Comparison of ENCODE assay signal across 14 cellular contexts in genomic region chr1:10638559-10639300, GRCh38.
DNase-seq lines count a peak whose midpoint lies in the region; ATAC-seq, FAIRE-seq and TF ChIP-seq lines count a peak whose summit lies in the region.
"Had no signal": no experiment of that assay in that cellular context is flagged by ENCODE, and none has a peak within 500 bp of the region (broad histone marks: within the 10 kb centered on the region; RNA-seq: fewer than 3 reads in every experiment).

No MANE protein-coding gene starts in this region.

- ATAC-seq in left ventricle myocardium superior, result no peak
- no peak for ATAC-seq in aorta (ENCODE audit: low FRiP score)
- ATAC-seq in GM21576 (IDR thresholded peaks at IDR 0.05; ENCODE audit: unreplicated experiment), result no peak

- H3K4me1 ChIP-seq in right atrium auricular region, result peaks cover 0 to 49% of the 10 kb centered on the region in 2 donors
- peaks cover 7% of the 10 kb centered on the region for H3K4me1 ChIP-seq in endothelial cell of umbilical vein (ENCODE audit: control insufficient read depth, extremely low read depth, insufficient read depth, low read length)
- peaks cover 17% of the 10 kb centered on the region for H3K4me1 ChIP-seq in ovary (ENCODE audit: insufficient read depth)
- H3K4me1 ChIP-seq in aorta (ENCODE audit: control insufficient read depth in 1 of 2, insufficient read depth in 2 of 2, low read length in 2 of 2), result no peaks in the 10 kb centered on the region
- H3K4me1 ChIP-seq: parathyroid adenoma had no signal

- FAIRE-seq in endothelial cell of umbilical vein (lab: Jason Lieb, UNC), result no peak

- 5 to 17% (median 5%) methylated on average over 16 to 116 of the region's 116 CpGs for WGBS in ovary, 3 donors
- 50 to 58% methylated on average over 89 to 116 of the region's 116 CpGs for WGBS in aorta, 2 donors

- peak overlapping the region; percentile 0 to 48 for H3K4me3 ChIP-seq in right atrium auricular region
- H3K4me3 ChIP-seq in endothelial cell of umbilical vein (replicated peaks in 1 of 3; ENCODE audit: insufficient read depth in 1 of 3, low read depth in 1 of 3, low read length in 3 of 3), result peak overlapping the region; percentile 16 to 27 (median 24)
- peak overlapping the region; percentile 21 for H3K4me3 ChIP-seq in ovary
- no peak overlapping the region for H3K4me3 ChIP-seq in aorta (ENCODE audit: low read length in 2 of 2)

- H3K27ac ChIP-seq in right atrium auricular region (peak overlapping the region; percentile 3 to 29), endothelial cell of umbilical vein (ENCODE audit: insufficient read depth, low read depth, low read length) (no peak overlapping the region), ovary (peak overlapping the region in 1 of 2 donors; percentile 16), aorta (ENCODE audit: low read depth in 1 of 2, low read length in 2 of 2) (peak overlapping the region; percentile 11 to 31)
- H3K27ac ChIP-seq: KMS-11, parathyroid adenoma had no signal

- no TSS peak for BruUV-seq in endothelial cell of umbilical vein (replicated peaks; lab: Mats Ljungman, UMichigan)

- H3K27me3 ChIP-seq in right atrium auricular region, result no peaks in the 10 kb centered on the region
- H3K27me3 ChIP-seq in endothelial cell of umbilical vein (ENCODE audit: control insufficient read depth in 2 of 2, insufficient read depth in 2 of 2, low read length in 2 of 2), result peaks cover 0 to 9% of the 10 kb centered on the region in 2 experiments
- no peaks in the 10 kb centered on the region for H3K27me3 ChIP-seq in ovary
- H3K27me3 ChIP-seq in aorta (ENCODE audit: control insufficient read depth in 1 of 2, insufficient read depth in 2 of 2, low read length in 1 of 2), result no peaks in the 10 kb centered on the region

- H3K9ac ChIP-seq in endothelial cell of umbilical vein (replicated peaks; ENCODE audit: extremely low read depth, insufficient read depth, low read length), result peak overlapping the region; percentile 2
- H3K9ac ChIP-seq: KMS-11, parathyroid adenoma had no signal

- no peak for DNase-seq in right atrium auricular region (ENCODE audit: low spot score)
- no peak for DNase-seq in left ventricle myocardium superior
- no peak for DNase-seq in endothelial cell of umbilical vein (ENCODE audit: low read depth, low spot score)
- DNase-seq in ovary, result no peak
- DNase-seq in aorta, result no peak
- no peak for DNase-seq in D341Med (ENCODE audit: low spot score)
- DNase-seq in NOMO-1 treated with DMSO at 0.1 percent for 48 hours (lab: John Stamatoyannopoulos, UW; ENCODE audit: unreplicated experiment), result no peak
- DNase-seq: activated CD4-positive, alpha-beta T cell treated with anti-CD3 and anti-CD28 coated beads, Interleukin-2, amount 50 U/mL, for 1 hour; activated effector memory CD4-positive, alpha-beta T cell treated with Interleukin-2 at 50 U/mL for 16 hours; NCI-H1694 treated with DMSO at 0.1 percent for 48 hours; stimulated activated CD4-positive, alpha-beta T cell treated with anti-CD3 and anti-CD28 coated beads, Interleukin-4, amount 100 ng/mL, for 4 hours had no signal

- dilution Hi-C loops in endothelial cell of umbilical vein (cut with MboI; ENCODE audit: extremely low pct_ligation_motif_present, low sequenced_read_pairs), result no loop called here

- H4K20me1 ChIP-seq in endothelial cell of umbilical vein (replicated peaks; ENCODE audit: control insufficient read depth, extremely low read depth, insufficient read depth, low read length), result no peaks in the 10 kb centered on the region

- POLR2A ChIA-PET in endothelial cell of umbilical vein (lab: Charles Lee), result no interaction called here

- TF ChIP-seq CTCF in right atrium auricular region (IDR thresholded peaks at IDR 0.05), result no peak
- no peak for TF ChIP-seq CTCF in endothelial cell of umbilical vein (IDR thresholded peaks at IDR 0.05; ENCODE audit: extremely low read depth in 1 of 2, insufficient read depth in 1 of 2, low read depth in 1 of 2, low read length in 2 of 2)
- no peak for TF ChIP-seq CTCF in ovary (IDR thresholded peaks at IDR 0.05)

- H3K9me3 ChIP-seq in right atrium auricular region (no peaks in the 10 kb centered on the region), endothelial cell of umbilical vein (replicated peaks; ENCODE audit: control insufficient read depth, insufficient read depth, low read length) (no peaks in the 10 kb centered on the region), ovary (no peaks in the 10 kb centered on the region), aorta (ENCODE audit: control insufficient read depth, low read length) (no peaks in the 10 kb centered on the region)

- peak overlapping the region; percentile 79 for H2AFZ ChIP-seq in endothelial cell of umbilical vein (ENCODE audit: low read depth, low read length)
- H2AFZ ChIP-seq: parathyroid adenoma had no signal

- no peaks in the 10 kb centered on the region for H3K79me2 ChIP-seq in endothelial cell of umbilical vein (ENCODE audit: control insufficient read depth, insufficient read depth, low read length)
- H3K79me2 ChIP-seq: parathyroid adenoma had no signal

- no peak for TF ChIP-seq EP300 in ovary (IDR thresholded peaks at IDR 0.05)

- H3K4me2 ChIP-seq in endothelial cell of umbilical vein (ENCODE audit: insufficient read depth, low read length), result peak overlapping the region; percentile 29
- H3K4me2 ChIP-seq: KMS-11 had no signal

- TF ChIP-seq POLR2A in endothelial cell of umbilical vein (IDR thresholded peaks at IDR 0.05; ENCODE audit: low read depth, low read length) (no peak), ovary (IDR thresholded peaks at IDR 0.05) (no peak)

- intact Hi-C loops in left ventricle myocardium superior (cut with micrococcal nuclease), result no loop called here
- intact Hi-C loops in endothelial cell of umbilical vein (cut with micrococcal nuclease), result loop anchor here (2.0 to 10.0 kb wide), 3 partner anchors 110 to 226 kb away; no protein-coding TSS in a partner anchor
- intact Hi-C loops in ovary (cut with DNase I), result loop anchor here in 1 of 4 donors (10.0 kb wide), 1 partner anchor 56 kb away; no protein-coding TSS in a partner anchor
- intact Hi-C loops in aorta (cut with DNase I), result no loop called here

- peaks cover 27% of the 10 kb centered on the region for H3K36me3 ChIP-seq in right atrium auricular region
- no peaks in the 10 kb centered on the region for H3K36me3 ChIP-seq in endothelial cell of umbilical vein (ENCODE audit: control insufficient read depth in 2 of 2, extremely low read depth in 1 of 2, insufficient read depth in 2 of 2, low read length in 2 of 2)
- H3K36me3 ChIP-seq in ovary, result no peaks in the 10 kb centered on the region
- H3K36me3 ChIP-seq in aorta (ENCODE audit: control insufficient read depth in 1 of 2, insufficient read depth in 2 of 2, low read length in 1 of 2), result peaks cover 0 to 5% of the 10 kb centered on the region in 2 donors

- CTCF ChIA-PET in endothelial cell of umbilical vein (lab: Charles Lee), result interaction anchor here (1.3 to 1.8 kb wide), 3 partner anchors 8 to 131 kb away, joined by 4 to 6 read pairs (median 4); no protein-coding TSS in a partner anchor

- H3K9me1 ChIP-seq in endothelial cell of umbilical vein (replicated peaks; ENCODE audit: control insufficient read depth, extremely low read depth, insufficient read depth, low read length), result no peaks in the 10 kb centered on the region

TF ChIP-seq in endothelial cell of umbilical vein, 7 proteins besides CTCF, POLR2A, EP300 and RAD21:
- TF ChIP-seq MAX (IDR thresholded peaks at IDR 0.05; ENCODE audit: insufficient read depth, insufficient read length), result no peak
- peak; percentile 78 for TF ChIP-seq EZH2 (IDR thresholded peaks at IDR 0.05; ENCODE audit: borderline replicate concordance, low read depth, low read length, severe bottlenecking)

Comparison
In these comparisons a context has a peak if more than half of its experiments do, and no peak if none do; other contexts are left out.
1. H3K4me3 ChIP-seq: peak in right atrium auricular region (2 of 2), endothelial cell of umbilical vein (3 of 3) and ovary (single experiment); none in aorta (0 of 2).